In genomic region chr17:35889241-35889640, GRCh38 we compare ENCODE assay signal across 1 cellular context.
TF ChIP-seq lines count a peak whose summit lies in the region.

No MANE protein-coding gene starts in this region.

TF ChIP-seq in GM12891, 5 proteins besides CTCF, POLR2A, EP300 and RAD21:
- TF ChIP-seq PAX5 (IDR thresholded peaks at IDR 0.05; ENCODE audit: insufficient read depth, low read length, severe bottlenecking) (no peak), POLR2AphosphoS5 (IDR thresholded peaks at IDR 0.05; ENCODE audit: low read depth, low read length) (no peak), SPI1 (IDR thresholded peaks at IDR 0.05; ENCODE audit: low read depth, low read length) (no peak), POU2F2 (IDR thresholded peaks at IDR 0.05; ENCODE audit: low read depth, low read length) (no peak), TAF1 (IDR thresholded peaks at IDR 0.05; ENCODE audit: low read depth, low read length) (no peak)
